10 cellular contexts compared by ENCODE assay signal in the genomic region with DNA sequence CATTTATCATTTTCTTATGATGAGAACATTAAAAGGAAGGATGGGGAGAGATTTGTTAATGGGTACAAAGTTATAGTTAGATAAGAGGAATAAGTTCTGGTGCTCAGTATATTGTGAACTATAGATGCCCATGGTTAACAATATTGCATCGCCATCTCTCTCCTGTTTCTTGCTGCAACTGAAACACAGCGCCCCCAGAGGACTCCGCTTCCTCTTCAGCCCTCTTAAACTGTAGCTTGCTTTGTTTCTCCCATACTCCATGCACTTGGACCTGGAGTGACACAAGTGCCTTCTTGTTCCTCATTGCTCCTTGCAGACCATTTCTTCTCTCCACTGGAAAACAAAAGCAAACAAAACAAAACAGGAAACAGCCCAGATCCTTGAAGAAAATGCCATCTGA.
DNase-seq lines count a peak whose midpoint lies in the region; ATAC-seq, FAIRE-seq and TF ChIP-seq lines count a peak whose summit lies in the region.
"Had no signal": no experiment of that assay in that cellular context is flagged by ENCODE, and none has a peak within 500 bp of the region (broad histone marks: within the 10 kb centered on the region; RNA-seq: fewer than 3 reads in every experiment).

No MANE protein-coding gene starts in this region.

- no peak overlapping the region for H3K4me3 Mint-ChIP-seq in HFFc6
- H3K4me3 Mint-ChIP-seq: IgD-negative memory B cell; stimulated activated naive CD8-positive, alpha-beta T cell treated with anti-CD3 and anti-CD28 coated beads, Interleukin-15, Interleukin-2, amounts not matched to agents 100 ng/mL and 50 ng/mL, for 24 hours had no signal

- no peak overlapping the region for H2AFZ ChIP-seq in keratinocyte (ENCODE audit: control insufficient read depth, low read length)

- no peaks in the 10 kb centered on the region for H3K27me3 ChIP-seq in WERI-Rb-1 (ENCODE audit: insufficient read depth, low read depth, severe bottlenecking)
- H3K27me3 ChIP-seq in keratinocyte (ENCODE audit: control insufficient read depth, extremely low read depth, insufficient read depth, low read length), result no peaks in the 10 kb centered on the region

- TF ChIP-seq CTCF in HFFc6 (IDR thresholded peaks at IDR 0.05) (peak; percentile 58; the same call in 1 of the 2 replicates), WERI-Rb-1 (IDR thresholded peaks at IDR 0.05; ENCODE audit: low read depth, low read length) (peak; percentile 83), keratinocyte (optimal IDR thresholded peaks at IDR 0.05 in 1 of 3, IDR thresholded peaks at IDR 0.05 in 1 of 3, conservative IDR thresholded peaks at IDR 0.05 in 1 of 3; ENCODE audit: extremely low read depth in 1 of 3, insufficient read depth in 2 of 3, low read length in 3 of 3) (peak; percentile 50 to 73 (median 65))

- H3K4me2 ChIP-seq in keratinocyte (ENCODE audit: control insufficient read depth, extremely low read depth, insufficient read depth, low read depth, low read length), result no peak overlapping the region

- H3K9me3 ChIP-seq in WERI-Rb-1 (ENCODE audit: severe bottlenecking) (no peaks in the 10 kb centered on the region), keratinocyte (ENCODE audit: control insufficient read depth, low read depth, low read length) (no peaks in the 10 kb centered on the region)

- no peak for FAIRE-seq in keratinocyte (lab: Jason Lieb, UNC)

- H3K9me3 Mint-ChIP-seq in HFFc6, result peaks cover 7% of the 10 kb centered on the region
- H3K9me3 Mint-ChIP-seq: stimulated activated naive CD8-positive, alpha-beta T cell treated with anti-CD3 and anti-CD28 coated beads, Interleukin-15, Interleukin-2, amounts not matched to agents 100 ng/mL and 50 ng/mL, for 24 hours had no signal

- H3K9ac ChIP-seq in keratinocyte (ENCODE audit: control insufficient read depth, extremely low read depth, insufficient read depth, low read length), result no peak overlapping the region

- no peaks in the 10 kb centered on the region for H3K4me1 ChIP-seq in keratinocyte (ENCODE audit: control insufficient read depth, extremely low read depth, insufficient read depth, low read length)

- no peaks in the 10 kb centered on the region for H4K20me1 ChIP-seq in keratinocyte (ENCODE audit: control insufficient read depth, extremely low read depth, insufficient read depth, low read length)

- H3K27ac ChIP-seq in WERI-Rb-1 (no peak overlapping the region), keratinocyte (ENCODE audit: control insufficient read depth, insufficient read depth, low read length) (no peak overlapping the region)

- DNase-seq in COLO829 (ENCODE audit: low spot score) (peak; percentile 81), HFFc6 (no peak), WERI-Rb-1 (peak; percentile 69), keratinocyte (ENCODE audit: low read depth, low spot score) (no peak), GM19238 (ENCODE audit: insufficient read length, low spot score) (no peak)

- H3K79me2 ChIP-seq in keratinocyte (ENCODE audit: control insufficient read depth, insufficient read depth, low read length), result no peaks in the 10 kb centered on the region

- dilution Hi-C loops in keratinocyte (cut with MboI; ENCODE audit: extremely low pct_ligation_motif_present, low sequenced_read_pairs), result no loop called here

- no peaks in the 10 kb centered on the region for H3K4me1 Mint-ChIP-seq in HFFc6 (ENCODE audit: low read depth)

- H3K9me1 ChIP-seq in keratinocyte (ENCODE audit: control insufficient read depth, extremely low read depth, insufficient read depth, low read length), result no peaks in the 10 kb centered on the region

- no peak overlapping the region for H3K4me3 ChIP-seq in WERI-Rb-1 (ENCODE audit: low read depth, low read length)
- H3K4me3 ChIP-seq in keratinocyte (ENCODE audit: control insufficient read depth in 2 of 3, extremely low read depth in 1 of 3, insufficient read depth in 2 of 3, low read depth in 1 of 3, low read length in 3 of 3), result no peak overlapping the region

- peaks cover under 1% of the 10 kb centered on the region for H3K27me3 Mint-ChIP-seq in HFFc6 (ENCODE audit: insufficient read depth)
- H3K27me3 Mint-ChIP-seq: stimulated activated naive CD8-positive, alpha-beta T cell treated with anti-CD3 and anti-CD28 coated beads, Interleukin-15, Interleukin-2, amounts not matched to agents 100 ng/mL and 50 ng/mL, for 24 hours had no signal

- no peak overlapping the region for H3K27ac Mint-ChIP-seq in HFFc6
- H3K27ac Mint-ChIP-seq: IgD-negative memory B cell; stimulated activated naive CD8-positive, alpha-beta T cell treated with anti-CD3 and anti-CD28 coated beads, Interleukin-15, Interleukin-2, amounts not matched to agents 100 ng/mL and 50 ng/mL, for 24 hours had no signal

- ATAC-seq in HG03025 (IDR thresholded peaks at IDR 0.05; ENCODE audit: low FRiP score, unreplicated experiment), result no peak
- no peak for ATAC-seq in HG03139 (IDR thresholded peaks at IDR 0.05; ENCODE audit: unreplicated experiment)
- no peak for ATAC-seq in GM21381 (IDR thresholded peaks at IDR 0.05; ENCODE audit: unreplicated experiment)

- H3K36me3 ChIP-seq in WERI-Rb-1 (no peaks in the 10 kb centered on the region), keratinocyte (ENCODE audit: control insufficient read depth in 2 of 2, extremely low read depth in 1 of 2, insufficient read depth in 2 of 2, low read length in 2 of 2) (no peaks in the 10 kb centered on the region)

- H3K36me3 Mint-ChIP-seq in HFFc6 (ENCODE audit: low read depth), result no peaks in the 10 kb centered on the region

Comparison
In these comparisons a context has a peak if more than half of its experiments do, and no peak if none do; other contexts are left out.
1. DNase-seq: peak in COLO829 (single experiment) and WERI-Rb-1 (single experiment); none in HFFc6 (single experiment), keratinocyte (single experiment) and GM19238 (single experiment).
2. Peak in every context shown above with its lines, with median percentiles within 50 percentile points of each other: CTCF ChIP-seq.